In genomic region chr22:39502109-39502788, GRCh38 we compare ENCODE assay signal across 8 cellular contexts. TPM values are rescaled to one million over a fixed set of nuclear protein-coding genes. Genes with fewer than 3 reads are reported as not detected.
A peak's percentile ranks its signal among the peaks of the same experiment; 100 is the strongest.
DNase-seq lines count a peak whose midpoint lies in the region; ATAC-seq and TF ChIP-seq lines count a peak whose summit lies in the region.

Gene MIEF1, plus strand, starts transcription at chr22:39502290. Its CDS starts 9,005 bp downstream, at chr22:39511295.

- H3K9me2 ChIP-seq in Karpas-422 (replicated peaks; ENCODE audit: insufficient read depth, low read length) = no peaks in the 10 kb centered on the region

- peak; percentile 85 for ATAC-seq in GM21737 (IDR thresholded peaks at IDR 0.05; ENCODE audit: unreplicated experiment)
- ATAC-seq in naive thymus-derived CD8-positive, alpha-beta T cell = peak; percentile 95 to 96

- H3K36me3 ChIP-seq in Karpas-422 (ENCODE audit: insufficient read depth, low read length) (peaks cover 33% of the 10 kb centered on the region), fibroblast of lung (ENCODE audit: control insufficient read depth, insufficient read depth, low read length) (peaks cover 15% of the 10 kb centered on the region)

- H3K4me1 ChIP-seq in Karpas-422 (ENCODE audit: low read length) (peaks cover 22% of the 10 kb centered on the region), fibroblast of lung (ENCODE audit: control insufficient read depth, extremely low read depth, insufficient read depth, low read length) (peaks cover 13% of the 10 kb centered on the region)

- POLR2A ChIA-PET in naive thymus-derived CD8-positive, alpha-beta T cell (lab: Charles Lee) = interaction anchor here (0.7 to 6.5 kb wide), 21 partner anchors 8 to 791 kb away, joined by 3 to 72 read pairs (median 4); partner anchors contain the start of genes ATF4, RPL3, RPS19BP1 and TAB1

- H3K4me2 ChIP-seq in Karpas-422 (ENCODE audit: low read depth, low read length, poor library complexity, severe bottlenecking) = peak within 1 kb of the TSS; percentile 86
- H3K4me2 ChIP-seq in fibroblast of lung (ENCODE audit: extremely low read depth, insufficient read depth, low read length) = peak within 1 kb of the TSS; percentile 86

- no peak for TF ChIP-seq CTCF in fibroblast of lung (conservative IDR thresholded peaks at IDR 0.05 in 1 of 2, IDR thresholded peaks at IDR 0.05 in 1 of 2; ENCODE audit: low read depth in 1 of 2, low read length in 2 of 2)

- peak within 1 kb of the TSS; percentile 48 for H3K27ac ChIP-seq in Karpas-422 (ENCODE audit: low read length)
- H3K27ac ChIP-seq in fibroblast of lung (ENCODE audit: insufficient read depth, low read length) = peak within 1 kb of the TSS; percentile 62

- peaks cover 24 to 50% (median 46%) of the 10 kb centered on the region in 4 donors for H3K4me1 Mint-ChIP-seq in naive thymus-derived CD8-positive, alpha-beta T cell

- no peaks in the 10 kb centered on the region for H3K9me3 Mint-ChIP-seq in naive thymus-derived CD8-positive, alpha-beta T cell

- H3K27ac Mint-ChIP-seq in naive thymus-derived CD8-positive, alpha-beta T cell = peak within 1 kb of the TSS; percentile 87 to 98 (median 95)

- peaks cover 14% of the 10 kb centered on the region; the same call in 1 of the 2 replicates for H4K20me1 ChIP-seq in Karpas-422 (ENCODE audit: insufficient read depth, low read depth, low read length)
- no peaks in the 10 kb centered on the region for H4K20me1 ChIP-seq in fibroblast of lung (ENCODE audit: control insufficient read depth, extremely low read depth, insufficient read depth, low read length)

- peaks cover 7 to 34% (median 20%) of the 10 kb centered on the region in 3 donors for H3K36me3 Mint-ChIP-seq in naive thymus-derived CD8-positive, alpha-beta T cell

- H3K4me3 Mint-ChIP-seq in naive thymus-derived CD8-positive, alpha-beta T cell = peak within 1 kb of the TSS; percentile 83 to 99 (median 97)

- H2AFZ ChIP-seq in Karpas-422 (ENCODE audit: low read length) = peak within 1 kb of the TSS; percentile 87
- peak within 1 kb of the TSS; percentile 51 for H2AFZ ChIP-seq in fibroblast of lung (ENCODE audit: low read length)

- peaks cover 47% of the 10 kb centered on the region for H3K79me2 ChIP-seq in Karpas-422 (ENCODE audit: low read length)
- peaks cover 37% of the 10 kb centered on the region for H3K79me2 ChIP-seq in fibroblast of lung (ENCODE audit: control insufficient read depth, insufficient read depth, low read length)

- DNase-seq in DMS79 (lab: John Stamatoyannopoulos, UW) = peak; percentile 71
- DNase-seq in Karpas-422 = peak; percentile 98
- DNase-seq in RPMI7951 (ENCODE audit: low read depth) = peak; percentile 93
- DNase-seq in activated T-helper 1 cell treated with anti-CD3 and anti-CD28 coated beads, Interleukin-2, amount 50 U/mL, for 16 hours (ENCODE audit: low read depth in 1 of 2, low spot score in 1 of 2) = peak; percentile 80 to 85
- DNase-seq in fibroblast of lung (ENCODE audit: low read depth in 2 of 2) = peak; percentile 94 to 95
- DNase-seq in naive thymus-derived CD8-positive, alpha-beta T cell = peak; percentile 76 to 93 (median 80)
- peak; percentile 67 to 88 (median 76) for DNase-seq in stimulated activated naive CD4-positive, alpha-beta T cell (lab: John Stamatoyannopoulos, UW)

- H3K9ac ChIP-seq in Karpas-422 (ENCODE audit: low read length) (peak within 1 kb of the TSS; percentile 81), fibroblast of lung (ENCODE audit: insufficient read depth, low read length) (peak within 1 kb of the TSS; percentile 77)

- no peaks in the 10 kb centered on the region for H3K27me3 ChIP-seq in Karpas-422 (ENCODE audit: low read length)
- no peaks in the 10 kb centered on the region for H3K27me3 ChIP-seq in fibroblast of lung (ENCODE audit: control insufficient read depth, insufficient read depth, low read length)

- H3K4me3 ChIP-seq in Karpas-422 (ENCODE audit: low read length) (peak within 1 kb of the TSS; percentile 82), fibroblast of lung (replicated peaks in 1 of 4; ENCODE audit: control extremely low read depth in 1 of 4, insufficient read depth in 1 of 4, low read depth in 3 of 4, low read length in 4 of 4) (peak within 1 kb of the TSS; percentile 71 to 84 (median 75))

- H3K27me3 Mint-ChIP-seq in naive thymus-derived CD8-positive, alpha-beta T cell = no peaks in the 10 kb centered on the region

- no peaks in the 10 kb centered on the region for H3K9me3 ChIP-seq in Karpas-422 (ENCODE audit: low read length)
- no peaks in the 10 kb centered on the region for H3K9me3 ChIP-seq in fibroblast of lung (ENCODE audit: control insufficient read depth, insufficient read depth, low read depth, low read length)

RNA-seq across cellular contexts. Expression of gene MIEF1, which starts in this region (rescaled TPM):
- total RNA-seq in Karpas-422 (2014; rRNA removed; shearing (Covaris generic); ENCODE audit: low replicate concordance) = 23.2 and 25.0 TPM in 2 replicates
- 10.6 and 11.3 TPM in 2 replicates for total RNA-seq in RPMI7951 (2014; rRNA removed; shearing (Covaris generic))
- total RNA-seq in fibroblast of lung = 16.4 and 19.0 TPM in 2 replicates
- polyA plus RNA-seq in fibroblast of lung = 16.8 and 20.9 TPM in 2 replicates
- polyA plus RNA-seq in fibroblast of lung (2012) = 17.4 and 20.1 TPM in 2 replicates
- polyA minus RNA-seq in fibroblast of lung (ENCODE audit: low replicate concordance) = 47.9 and 55.7 TPM in 2 replicates
- total RNA-seq in naive thymus-derived CD8-positive, alpha-beta T cell = 10 to 100 TPM; 41.8 to 47.8 TPM
- polyA plus RNA-seq in naive thymus-derived CD8-positive, alpha-beta T cell = 10 to 100 TPM; 22.2 to 35.8 (median 25.9) TPM

Comparison
In these comparisons a context has a peak if more than half of its experiments do, and no peak if none do; other contexts are left out.
1. Peak in every context shown above with its lines: DNase-seq, ATAC-seq, H3K4me3 ChIP-seq and H3K27ac ChIP-seq.